ENCODE assay signal across 24 cellular contexts in genomic region chr3:182698078-182698477, GRCh38.
DNase-seq lines count a peak whose midpoint lies in the region; ATAC-seq, FAIRE-seq and TF ChIP-seq lines count a peak whose summit lies in the region.
"Had no signal": no experiment of that assay in that cellular context is flagged by ENCODE, and none has a peak within 500 bp of the region (broad histone marks: within the 10 kb centered on the region; RNA-seq: fewer than 3 reads in every experiment).

No MANE protein-coding gene starts in this region.

- DNase-seq in right lobe of liver: no peak
- no peak for DNase-seq in HepG2 (ENCODE audit: low spot score)
- no peak for DNase-seq in Panc1 (ENCODE audit: low read depth, low spot score)
- no peak for DNase-seq in epithelial cell of proximal tubule (ENCODE audit: low read depth)
- DNase-seq in type B pancreatic cell (ENCODE audit: extremely low spot score, unreplicated experiment): no peak
- no peak for DNase-seq in T1000 (lab: John Stamatoyannopoulos, UW)
- DNase-seq in left ventricle myocardium superior: no peak
- DNase-seq: CD4-positive, alpha-beta T cell; HCEC 1CT; Kasumi-1; MG63; NCI-H1694; NK-92 treated with Interleukin-12 subunit alpha and Interleukin-12 subunit beta, amount 100 ng/mL, for 24 hours; PC-9; Right ventricle myocardium superior; RPMI8226; T-cell had no signal

- no peak overlapping the region for H3K27ac Mint-ChIP-seq in type B pancreatic cell
- H3K27ac Mint-ChIP-seq: CD4-positive, alpha-beta T cell; T-cell had no signal

- H3K4me3 ChIP-seq in right lobe of liver (no peak overlapping the region), HepG2 (replicated peaks in 1 of 3; ENCODE audit: insufficient read depth in 1 of 3, low read depth in 2 of 3, low read length in 3 of 3) (no peak overlapping the region), Panc1 (ENCODE audit: low read depth in 2 of 2, low read length in 2 of 2) (no peak overlapping the region), epithelial cell of proximal tubule (ENCODE audit: low read depth, low read length) (no peak overlapping the region)
- H3K4me3 ChIP-seq: BLaER1, GM12878, MG63, PC-9 had no signal

- CTCF ChIA-PET in HepG2 (lab: Yijun Ruan, JAX; ENCODE audit: low intra/inter-chr PET ratio, low total read pairs): no interaction called here
- CTCF ChIA-PET in Panc1 (lab: Charles Lee): no interaction called here

- TF ChIP-seq CTCF in right lobe of liver (IDR thresholded peaks at IDR 0.05): peak in 1 of 4 donors; percentile 22
- no peak for TF ChIP-seq CTCF in HepG2 (CRISPR knock-in tag; IDR thresholded peaks at IDR 0.05)
- TF ChIP-seq CTCF in Panc1 (IDR thresholded peaks at IDR 0.05): peak; percentile 17; the same call in 1 of the 2 replicates
- TF ChIP-seq CTCF in epithelial cell of proximal tubule (conservative IDR thresholded peaks at IDR 0.05; ENCODE audit: low read depth, low read length): peak; percentile 19
- peak; percentile 25 for TF ChIP-seq CTCF in type B pancreatic cell (conservative IDR thresholded peaks at IDR 0.05)

- H3K4me1 Mint-ChIP-seq in type B pancreatic cell (ENCODE audit: unreplicated experiment): peaks cover 5% of the 10 kb centered on the region
- H3K4me1 Mint-ChIP-seq: T-cell had no signal

- H3K27ac ChIP-seq in right lobe of liver (peak overlapping the region in 1 of 3 donors; percentile 44), HepG2 (ENCODE audit: extremely low read length, insufficient read depth, low read length) (no peak overlapping the region), Panc1 (ENCODE audit: low read length) (no peak overlapping the region)
- H3K27ac ChIP-seq: BLaER1, PC-9 had no signal

- H3K4me1 ChIP-seq in right lobe of liver (peaks cover 0 to 13% (median 2%) of the 10 kb centered on the region in 4 donors), HepG2 (ENCODE audit: insufficient read depth, low read length) (0 out of 2 replicates have a peak, but pooled peaks cover 11% of the 10 kb centered on the region), Panc1 (ENCODE audit: control insufficient read depth, insufficient read depth, low read length) (peaks cover 3% of the 10 kb centered on the region; the same call in 1 of the 2 replicates)
- H3K4me1 ChIP-seq: BLaER1 had no signal

- no peak overlapping the region for H3K4me2 ChIP-seq in HepG2 (ENCODE audit: low read depth, low read length)
- H3K4me2 ChIP-seq: BLaER1, PC-9 had no signal

- H2AFZ ChIP-seq in HepG2 (ENCODE audit: low read length): no peak overlapping the region
- H2AFZ ChIP-seq: PC-9 had no signal

- H3K79me2 ChIP-seq in HepG2 (ENCODE audit: insufficient read depth, low read length): no peaks in the 10 kb centered on the region

- TF ChIP-seq EP300 in HepG2 (IDR thresholded peaks at IDR 0.05; ENCODE audit: low read depth in 2 of 2, low read length in 2 of 2): no peak
- TF ChIP-seq EP300 in HepG2 (CRISPR knock-in tag; IDR thresholded peaks at IDR 0.05; ENCODE audit: borderline replicate concordance): no peak

- POLR2A ChIA-PET in HepG2 (lab: Yijun Ruan, JAX): no interaction called here
- POLR2A ChIA-PET in Panc1 (lab: Charles Lee): no interaction called here

- no peak overlapping the region for H3K9ac ChIP-seq in HepG2 (ENCODE audit: insufficient read depth, low read depth, low read length)
- H3K9ac ChIP-seq: BLaER1 had no signal

- ATAC-seq in right lobe of liver (peak; percentile 28 to 40 (median 31)), HepG2 (no peak), Panc1 (no peak), GM21576 (IDR thresholded peaks at IDR 0.05; ENCODE audit: unreplicated experiment) (no peak), left ventricle myocardium superior (no peak)
- ATAC-seq: T-cell had no signal

- intact Hi-C loops in right lobe of liver (cut with DNase I) (no loop called here), HepG2 (cut with micrococcal nuclease; ENCODE audit: unreplicated experiment) (no loop called here), Panc1 (cut with micrococcal nuclease; ENCODE audit: unreplicated experiment) (no loop called here), left ventricle myocardium superior (cut with micrococcal nuclease) (no loop called here)

- no peaks in the 10 kb centered on the region for H3K27me3 Mint-ChIP-seq in type B pancreatic cell
- H3K27me3 Mint-ChIP-seq: CD4-positive, alpha-beta T cell had no signal

- H3K36me3 ChIP-seq in right lobe of liver (no peaks in the 10 kb centered on the region), HepG2 (replicated peaks in 1 of 2; ENCODE audit: control insufficient read depth in 1 of 2, insufficient read depth in 2 of 2, low read length in 2 of 2) (no peaks in the 10 kb centered on the region), Panc1 (ENCODE audit: control insufficient read depth, insufficient read depth, low read length) (no peaks in the 10 kb centered on the region)
- H3K36me3 ChIP-seq: BLaER1, MG63 had no signal

- 78% methylated on average over 2 of the region's 2 CpGs for WGBS in right lobe of liver (ENCODE audit: insufficient coverage, low coverage, low lambda C conversion rate, missing lambda C conversion rate)
- WGBS in HepG2 (ENCODE audit: low lambda C conversion rate): 92% methylated on average over 2 of the region's 2 CpGs

- H3K27me3 ChIP-seq in right lobe of liver (no peaks in the 10 kb centered on the region), HepG2 (ENCODE audit: control insufficient read depth in 1 of 2, insufficient read depth in 2 of 2, low read length in 2 of 2) (no peaks in the 10 kb centered on the region), Panc1 (ENCODE audit: control insufficient read depth, insufficient read depth, low read length) (peaks cover 9% of the 10 kb centered on the region; the same call in 1 of the 2 replicates)
- H3K27me3 ChIP-seq: BLaER1, MG63 had no signal

- TF ChIP-seq RAD21 in HepG2 (CRISPR knock-in tag; IDR thresholded peaks at IDR 0.05): no peak

- BruUV-seq in HepG2 (replicated peaks; lab: Mats Ljungman, UMichigan): no TSS peak
- BruUV-seq in Panc1 (replicated peaks; lab: Mats Ljungman, UMichigan): no TSS peak

- FAIRE-seq in HepG2 (lab: Jason Lieb, UNC): no peak
- FAIRE-seq: A204.1, D721Med, G401.6, GM12878, H1 had no signal

- no peaks in the 10 kb centered on the region for H3K36me3 Mint-ChIP-seq in type B pancreatic cell
- H3K36me3 Mint-ChIP-seq: T-cell had no signal

- H3K4me3 Mint-ChIP-seq in type B pancreatic cell: no peak overlapping the region
- H3K4me3 Mint-ChIP-seq: CD4-positive, alpha-beta T cell; T-cell had no signal

- H3K9me3 ChIP-seq in right lobe of liver (no peaks in the 10 kb centered on the region), HepG2 (ENCODE audit: low read length) (no peaks in the 10 kb centered on the region), Panc1 (ENCODE audit: control insufficient read depth, insufficient read depth, low read depth, low read length) (no peaks in the 10 kb centered on the region)
- H3K9me3 ChIP-seq: BLaER1, MG63 had no signal

- no peaks in the 10 kb centered on the region for H4K20me1 ChIP-seq in HepG2 (ENCODE audit: insufficient read depth, low read length)
- H4K20me1 ChIP-seq: BLaER1 had no signal

- in situ Hi-C loops in HepG2 (cut with HindIII; ENCODE audit: extremely low pct_ligation_motif_present, low pct_unique_long_range_greater_than_20kb) (no loop called here), Panc1 (cut with HindIII; ENCODE audit: low pct_unique_long_range_greater_than_20kb, low sequenced_read_pairs) (no loop called here)

- peaks cover 5% of the 10 kb centered on the region for H3K9me3 Mint-ChIP-seq in type B pancreatic cell
- H3K9me3 Mint-ChIP-seq: CD4-positive, alpha-beta T cell; T-cell had no signal

- TF ChIP-seq POLR2A in right lobe of liver (IDR thresholded peaks at IDR 0.05) (no peak), HepG2 (IDR thresholded peaks at IDR 0.05; ENCODE audit: insufficient read depth in 1 of 2, low read depth in 2 of 2, low read length in 2 of 2) (no peak)

TF ChIP-seq in HepG2, 621 proteins besides CTCF, POLR2A, EP300 and RAD21 (continues in another document):
- TF ChIP-seq HCFC1 (IDR thresholded peaks at IDR 0.05; ENCODE audit: low read depth, low read length) (no peak), SATB2 (CRISPR knock-in tag; IDR thresholded peaks at IDR 0.05) (no peak), ATF2 (CRISPR knock-in tag; IDR thresholded peaks at IDR 0.05) (no peak), MLXIP (CRISPR knock-in tag; IDR thresholded peaks at IDR 0.05; ENCODE audit: borderline replicate concordance) (no peak)

Comparison
In these comparisons a context has a peak if more than half of its experiments do, and no peak if none do; other contexts are left out.
1. ATAC-seq: peak in right lobe of liver (4 of 4); none in HepG2 (single experiment), Panc1 (single experiment), GM21576 (single experiment) and left ventricle myocardium superior (single experiment).